In the genomic region with DNA sequence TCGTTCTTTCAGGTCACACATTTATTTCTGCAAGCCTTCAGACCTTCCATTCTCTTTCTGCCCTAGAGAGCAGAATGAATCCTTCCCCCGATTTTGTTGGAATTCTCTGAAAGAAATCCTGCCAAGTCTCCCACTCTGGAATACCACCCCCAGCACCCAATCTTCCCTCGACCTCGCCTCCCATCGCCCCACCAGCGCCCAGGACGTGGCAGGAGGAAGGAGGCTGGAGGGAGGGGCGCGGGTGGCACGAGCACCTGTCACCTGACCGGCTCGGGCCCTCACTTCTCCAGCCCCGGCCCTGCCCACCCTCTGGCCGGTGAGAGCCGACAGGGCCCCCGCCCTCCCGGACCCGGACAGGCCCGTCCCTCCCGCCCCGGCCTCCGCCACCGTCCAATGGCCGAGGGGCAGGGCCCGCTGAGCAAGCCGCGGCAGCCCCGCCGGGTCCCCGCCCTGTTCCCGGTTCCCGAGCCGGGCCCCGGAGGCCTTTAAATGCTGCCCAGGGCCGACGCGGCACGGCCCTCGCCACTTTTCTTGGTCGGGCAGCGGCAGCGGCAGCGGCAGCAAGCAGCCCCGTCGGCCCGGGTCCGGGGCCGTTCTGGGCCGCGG, we compare ENCODE assay signal across 8 cellular contexts. TPM values are rescaled to one million over a fixed set of nuclear protein-coding genes. Genes with fewer than 3 reads are reported as not detected.
DNase-seq lines count a peak whose midpoint lies in the region; ATAC-seq and TF ChIP-seq lines count a peak whose summit lies in the region.

A gene (plus strand): TSS at position 453 of the 606 bp plus-strand sequence. CDS start 384 bp downstream, outside the sequence.

- intact Hi-C loops in Right ventricle myocardium superior (cut with DNase I) = loop anchor here (5.0 kb wide), 1 partner anchor 52 kb away; no protein-coding TSS in a partner anchor

- no peaks in the 10 kb centered on the region for H3K27me3 Mint-ChIP-seq in osteocyte (ENCODE audit: unreplicated experiment)

- H3K36me3 Mint-ChIP-seq in osteocyte (ENCODE audit: unreplicated experiment) = peaks cover 10% of the 10 kb centered on the region

- no peaks in the 10 kb centered on the region for H3K27me3 ChIP-seq in ACC112 (ENCODE audit: insufficient read depth, low read length)
- no peaks in the 10 kb centered on the region for H3K27me3 ChIP-seq in adipocyte (replicated peaks; ENCODE audit: control insufficient read depth, insufficient read depth, low read length)

- H3K4me3 Mint-ChIP-seq in osteocyte (ENCODE audit: unreplicated experiment) = peak within 1 kb of the TSS; percentile 85

- peak within 1 kb of the TSS; percentile 95 for H3K27ac Mint-ChIP-seq in osteocyte (ENCODE audit: unreplicated experiment)

- H3K27ac ChIP-seq in ACC112 (ENCODE audit: low read depth, low read length) = peak within 1 kb of the TSS; percentile 32

- TF ChIP-seq CTCF in GM10266 (IDR thresholded peaks at IDR 0.05; ENCODE audit: control insufficient read depth, insufficient read depth, low read depth, missing control alignments) (no peak), osteocyte (IDR thresholded peaks at IDR 0.05) (no peak)

- peak within 1 kb of the TSS; percentile 87 for H3K4me3 ChIP-seq in ACC112 (ENCODE audit: low read depth, low read length)
- peak within 1 kb of the TSS; percentile 79 for H3K4me3 ChIP-seq in adipocyte (ENCODE audit: low read length)

- no peaks in the 10 kb centered on the region for H3K79me2 ChIP-seq in ACC112 (ENCODE audit: control insufficient read depth, insufficient read depth, low read length, unreplicated experiment)

- H3K4me1 ChIP-seq in ACC112 (ENCODE audit: control insufficient read depth, insufficient read depth, low read length, unreplicated experiment) = peaks cover 17% of the 10 kb centered on the region
- H3K4me1 ChIP-seq in adipocyte (ENCODE audit: control insufficient read depth, insufficient read depth, low read length) = peaks cover 10% of the 10 kb centered on the region

- ATAC-seq in HG02623 (IDR thresholded peaks at IDR 0.05; ENCODE audit: unreplicated experiment) = peak; percentile 53
- ATAC-seq in Right ventricle myocardium superior (ENCODE audit: poor library complexity) = peak; percentile 90

- H3K9ac ChIP-seq in adipocyte (ENCODE audit: low read length) = peak within 1 kb of the TSS; percentile 76

- no peaks in the 10 kb centered on the region for H3K9me3 ChIP-seq in adipocyte (ENCODE audit: control insufficient read depth, low read length)

- H3K36me3 ChIP-seq in ACC112 (ENCODE audit: insufficient read depth, low read length) (0 out of 2 replicates have a peak, but pooled peaks cover 4% of the 10 kb centered on the region), adipocyte (ENCODE audit: control insufficient read depth, insufficient read depth, low read length, severe bottlenecking) (peaks cover 11% of the 10 kb centered on the region)

- peak; percentile 93 for DNase-seq in GM10266 (ENCODE audit: extremely low spot score)
- peak; percentile 65 for DNase-seq in NCI-H2227 treated with DMSO at 0.1 percent for 48 hours (lab: John Stamatoyannopoulos, UW)
- DNase-seq in adipocyte (ENCODE audit: low read depth) = peak; percentile 76
- peak; percentile 83 for DNase-seq in Right ventricle myocardium superior
- peak; percentile 88 for DNase-seq in osteocyte (ENCODE audit: extremely low spot score, unreplicated experiment)
- DNase-seq in middle frontal gyrus (ENCODE audit: extremely low spot score, low spot score) = no peak

- H3K4me1 Mint-ChIP-seq in osteocyte (ENCODE audit: unreplicated experiment) = peaks cover 16% of the 10 kb centered on the region

- H3K9me3 Mint-ChIP-seq in osteocyte (ENCODE audit: unreplicated experiment) = no peaks in the 10 kb centered on the region

- peak within 1 kb of the TSS; percentile 74 for H2AFZ ChIP-seq in ACC112 (ENCODE audit: low read length, unreplicated experiment)

RNA-seq across cellular contexts. Expression of the gene that starts here (rescaled TPM):
- 4.2 TPM for total RNA-seq in Right ventricle myocardium superior
- total RNA-seq in osteocyte = 7.4 and 9.5 TPM in 2 replicates
